ENCODE assay signal across 19 cellular contexts in genomic region chr2:231186325-231186724, GRCh38. TPM values are rescaled to one million over a fixed set of nuclear protein-coding genes. Genes with fewer than 3 reads are reported as not detected.
DNase-seq lines count a peak whose midpoint lies in the region; ATAC-seq and TF ChIP-seq lines count a peak whose summit lies in the region.
"Had no signal": no experiment of that assay in that cellular context is flagged by ENCODE, and none has a peak within 500 bp of the region (broad histone marks: within the 10 kb centered on the region; RNA-seq: fewer than 3 reads in every experiment).

No MANE protein-coding gene starts in this region.

- TF ChIP-seq CTCF in heart left ventricle (IDR thresholded peaks at IDR 0.05) (no peak), coronary artery (IDR thresholded peaks at IDR 0.05) (no peak), upper lobe of left lung (IDR thresholded peaks at IDR 0.05) (no peak), WTC11 (IDR thresholded peaks at IDR 0.05) (no peak), glutamatergic neuron (IDR thresholded peaks at IDR 0.05; ENCODE audit: partially characterized antibody, unreplicated experiment) (no peak)

- peak overlapping the region; percentile 34 for H4K91ac ChIP-seq in neuronal stem cell (ENCODE audit: low read depth, low read length, poor library complexity)

- peaks cover 9 to 73% (median 41%) of the 10 kb centered on the region in 12 donors for H3K4me1 ChIP-seq in heart left ventricle
- H3K4me1 ChIP-seq in neuronal stem cell (ENCODE audit: control insufficient read depth in 2 of 2, insufficient read depth in 1 of 2, low read depth in 1 of 2, low read length in 2 of 2), result peaks cover 4 to 12% of the 10 kb centered on the region in 2 donors
- H3K4me1 ChIP-seq in upper lobe of left lung, result peaks cover 31 to 46% (median 39%) of the 10 kb centered on the region in 4 donors

- H2BK15ac ChIP-seq in neuronal stem cell (ENCODE audit: low read length), result peak overlapping the region; percentile 60

- ATAC-seq in heart left ventricle (no peak), left ventricle myocardium superior (no peak), upper lobe of left lung (ENCODE audit: low FRiP score in 2 of 2) (no peak), WTC11 (no peak)
- ATAC-seq: CD8-positive, alpha-beta T cell; HCT116; K562 had no signal

- H3K36me3 Mint-ChIP-seq in WTC11, result no peaks in the 10 kb centered on the region
- no peaks in the 10 kb centered on the region for H3K36me3 Mint-ChIP-seq in glutamatergic neuron (ENCODE audit: unreplicated experiment)
- H3K36me3 Mint-ChIP-seq: CD8-positive, alpha-beta T cell had no signal

- H3K27ac Mint-ChIP-seq in WTC11 (no peak overlapping the region), glutamatergic neuron (ENCODE audit: unreplicated experiment) (no peak overlapping the region)
- H3K27ac Mint-ChIP-seq: CD8-positive, alpha-beta T cell had no signal

- peak overlapping the region in 11 of 12 donors; percentile 40 to 95 (median 58) for H3K27ac ChIP-seq in heart left ventricle
- H3K27ac ChIP-seq in coronary artery, result peak overlapping the region; percentile 71 to 97
- H3K27ac ChIP-seq in neuronal stem cell (replicated peaks; ENCODE audit: low read length), result no peak overlapping the region
- H3K27ac ChIP-seq in upper lobe of left lung, result peak overlapping the region in 3 of 4 donors; percentile 37 to 55 (median 47)
- H3K27ac ChIP-seq: HL-60 had no signal

- 0 out of 2 replicates have a peak, but pooled peaks cover 4% of the 10 kb centered on the region for H3K9me3 Mint-ChIP-seq in WTC11
- peaks cover 2% of the 10 kb centered on the region for H3K9me3 Mint-ChIP-seq in glutamatergic neuron (ENCODE audit: unreplicated experiment)
- H3K9me3 Mint-ChIP-seq: CD8-positive, alpha-beta T cell had no signal

- H3K36me3 ChIP-seq in heart left ventricle (no peaks in the 10 kb centered on the region), neuronal stem cell (replicated peaks in 1 of 2; ENCODE audit: control insufficient read depth in 2 of 2, insufficient read depth in 2 of 2, low read length in 2 of 2) (no peaks in the 10 kb centered on the region), upper lobe of left lung (no peaks in the 10 kb centered on the region)

- H3K27me3 Mint-ChIP-seq in WTC11 (ENCODE audit: low read depth) (no peaks in the 10 kb centered on the region), glutamatergic neuron (ENCODE audit: unreplicated experiment) (peaks cover 3% of the 10 kb centered on the region)

- H3K4me3 Mint-ChIP-seq in WTC11, result no peak overlapping the region
- no peak overlapping the region for H3K4me3 Mint-ChIP-seq in glutamatergic neuron (ENCODE audit: unreplicated experiment)
- H3K4me3 Mint-ChIP-seq: CD8-positive, alpha-beta T cell had no signal

- no peak overlapping the region for H3K4me3 ChIP-seq in heart left ventricle
- H3K4me3 ChIP-seq in coronary artery, result no peak overlapping the region
- H3K4me3 ChIP-seq in neuronal stem cell (ENCODE audit: low read length in 2 of 2), result peak overlapping the region in 1 of 2 donors; percentile 41
- H3K4me3 ChIP-seq in upper lobe of left lung, result no peak overlapping the region
- H3K4me3 ChIP-seq: K562 had no signal

- no peaks in the 10 kb centered on the region for H3K9me3 ChIP-seq in heart left ventricle
- no peaks in the 10 kb centered on the region for H3K9me3 ChIP-seq in neuronal stem cell (replicated peaks in 1 of 2; ENCODE audit: control insufficient read depth in 2 of 2, insufficient read depth in 1 of 2, low read depth in 1 of 2, low read length in 2 of 2)
- H3K9me3 ChIP-seq in upper lobe of left lung, result no peaks in the 10 kb centered on the region

- H2BK120ac ChIP-seq in neuronal stem cell (ENCODE audit: low read depth, low read length), result no peak overlapping the region

- no peak overlapping the region for H2AFZ ChIP-seq in neuronal stem cell (ENCODE audit: low read length)

- H3K27me3 ChIP-seq in heart left ventricle, result peaks cover 0 to 6% (median 0%) of the 10 kb centered on the region in 9 donors
- H3K27me3 ChIP-seq in neuronal stem cell (ENCODE audit: control insufficient read depth in 3 of 3, insufficient read depth in 3 of 3, low read depth in 1 of 3, low read length in 3 of 3), result peaks cover 0 to 5% (median 2%) of the 10 kb centered on the region in 3 experiments
- no peaks in the 10 kb centered on the region for H3K27me3 ChIP-seq in upper lobe of left lung

- DNase-seq in heart left ventricle (no peak), left ventricle myocardium superior (no peak), coronary artery (ENCODE audit: low spot score) (peak; percentile 46), neuronal stem cell (ENCODE audit: low spot score) (no peak), upper lobe of left lung (no peak), WTC11 (ENCODE audit: low spot score) (no peak), glutamatergic neuron (no peak)
- DNase-seq in activated naive CD4-positive, alpha-beta T cell treated with Interleukin-2 at 50 U/mL for 16 hours, result no peak
- DNase-seq: 8988T; CD8-positive, alpha-beta T cell; DND-41; NCI-H1417 treated with DMSO at 0.1 percent for 48 hours; NCI-H1930; NCI-H2171; NCI-H446; NCI-H69 had no signal

- no peak overlapping the region for H2BK12ac ChIP-seq in neuronal stem cell (ENCODE audit: low read length)

- CTCF ChIA-PET in WTC11 (lab: Charles Lee), result interaction anchor here (1.7 kb wide), 1 partner anchor 226 kb away, joined by 4 read pairs; no protein-coding TSS in a partner anchor

- no peak overlapping the region for H3K9ac ChIP-seq in neuronal stem cell (ENCODE audit: low read depth, low read length, poor library complexity)

- peak overlapping the region; percentile 35 for H3K18ac ChIP-seq in neuronal stem cell (ENCODE audit: low read length)

- H3K4me1 Mint-ChIP-seq in WTC11 (peaks cover 30% of the 10 kb centered on the region), glutamatergic neuron (ENCODE audit: low read depth, unreplicated experiment) (no peaks in the 10 kb centered on the region)

- TF ChIP-seq POLR2A in heart left ventricle (IDR thresholded peaks at IDR 0.05) (no peak), upper lobe of left lung (IDR thresholded peaks at IDR 0.05) (no peak)

- H3K4ac ChIP-seq in neuronal stem cell (ENCODE audit: low read length), result no peak overlapping the region

- no peak overlapping the region for H4K8ac ChIP-seq in neuronal stem cell (ENCODE audit: low read depth, low read length)

- no peak for TF ChIP-seq EP300 in upper lobe of left lung (IDR thresholded peaks at IDR 0.05)

- no peak overlapping the region for H3K14ac ChIP-seq in neuronal stem cell (ENCODE audit: low read length)

- no peak overlapping the region for H2BK5ac ChIP-seq in neuronal stem cell (ENCODE audit: low read length)

- intact Hi-C loops in heart left ventricle (cut with DNase I), result no loop called here
- intact Hi-C loops in left ventricle myocardium superior (cut with micrococcal nuclease), result no loop called here

- no peak overlapping the region for H3K4me2 ChIP-seq in neuronal stem cell (ENCODE audit: insufficient read depth, low read length, poor library complexity, severe bottlenecking)

- WGBS in heart left ventricle, 4 donors, result 73 to 96% (median 91%) methylated on average over 7 of the region's 7 CpGs
- WGBS in neuronal stem cell (ENCODE audit: extremely low coverage in 2 of 2, insufficient read length in 2 of 2, insufficient replicate concordance in 1 of 2), 2 donors, result no CpG with 5 or more reads among the region's 7 CpGs
- WGBS in upper lobe of left lung, 2 donors, result 83 to 91% methylated on average over 6 to 7 of the region's 7 CpGs

- H3K79me1 ChIP-seq in neuronal stem cell (ENCODE audit: low read depth, low read length), result no peaks in the 10 kb centered on the region

- no peak overlapping the region for H3K23ac ChIP-seq in neuronal stem cell (ENCODE audit: low read depth, low read length, poor library complexity)

- POLR2A ChIA-PET in WTC11 (lab: Charles Lee), result no interaction called here

- H2AK5ac ChIP-seq in neuronal stem cell (ENCODE audit: low read depth, low read length), result no peak overlapping the region

TF ChIP-seq in WTC11, 78 proteins besides CTCF, POLR2A, EP300 and RAD21 (continues in another document):
- TF ChIP-seq, protein P1, sequence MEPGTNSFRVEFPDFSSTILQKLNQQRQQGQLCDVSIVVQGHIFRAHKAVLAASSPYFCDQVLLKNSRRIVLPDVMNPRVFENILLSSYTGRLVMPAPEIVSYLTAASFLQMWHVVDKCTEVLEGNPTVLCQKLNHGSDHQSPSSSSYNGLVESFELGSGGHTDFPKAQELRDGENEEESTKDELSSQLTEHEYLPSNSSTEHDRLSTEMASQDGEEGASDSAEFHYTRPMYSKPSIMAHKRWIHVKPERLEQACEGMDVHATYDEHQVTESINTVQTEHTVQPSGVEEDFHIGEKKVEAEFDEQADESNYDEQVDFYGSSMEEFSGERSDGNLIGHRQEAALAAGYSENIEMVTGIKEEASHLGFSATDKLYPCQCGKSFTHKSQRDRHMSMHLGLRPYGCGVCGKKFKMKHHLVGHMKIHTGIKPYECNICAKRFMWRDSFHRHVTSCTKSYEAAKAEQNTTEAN (CRISPR knock-in tag; IDR thresholded peaks at IDR 0.05), result no peak
- TF ChIP-seq ZNF317 (CRISPR knock-in tag; IDR thresholded peaks at IDR 0.05; ENCODE audit: borderline replicate concordance, low read depth) (no peak), ZNF219 (CRISPR knock-in tag; IDR thresholded peaks at IDR 0.05; ENCODE audit: borderline replicate concordance) (no peak)
- TF ChIP-seq, protein P2, sequence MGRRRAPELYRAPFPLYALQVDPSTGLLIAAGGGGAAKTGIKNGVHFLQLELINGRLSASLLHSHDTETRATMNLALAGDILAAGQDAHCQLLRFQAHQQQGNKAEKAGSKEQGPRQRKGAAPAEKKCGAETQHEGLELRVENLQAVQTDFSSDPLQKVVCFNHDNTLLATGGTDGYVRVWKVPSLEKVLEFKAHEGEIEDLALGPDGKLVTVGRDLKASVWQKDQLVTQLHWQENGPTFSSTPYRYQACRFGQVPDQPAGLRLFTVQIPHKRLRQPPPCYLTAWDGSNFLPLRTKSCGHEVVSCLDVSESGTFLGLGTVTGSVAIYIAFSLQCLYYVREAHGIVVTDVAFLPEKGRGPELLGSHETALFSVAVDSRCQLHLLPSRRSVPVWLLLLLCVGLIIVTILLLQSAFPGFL (CRISPR knock-in tag; IDR thresholded peaks at IDR 0.05; ENCODE audit: borderline replicate concordance), result no peak

RNA-seq across cellular contexts. Expression of gene ARMC9, which starts 12.1 kb away (rescaled TPM):
- total RNA-seq in heart left ventricle, result 1 to 10 TPM; 1.3 to 4.7 (median 3.4) TPM
- polyA plus RNA-seq in heart left ventricle, result 1 to 10 TPM in 1 of 2 donors, under 1 TPM in 1; 0.95 to 2.4 TPM
- total RNA-seq in left ventricle myocardium superior, result 2.3 TPM
- 24.2 TPM for polyA plus RNA-seq in neuronal stem cell (2013, experiment 1 of 2)
- polyA plus RNA-seq in neuronal stem cell (2013, experiment 2 of 2), result 22.8 TPM
- total RNA-seq in upper lobe of left lung, result 100 to 1,000 TPM in 1 of 6 donors, 10 to 100 TPM in 5; 26.7 to 145 (median 61.0) TPM
- total RNA-seq in WTC11 (2021), result 34.5 to 37.5 TPM (median 34.9 TPM) in 3 replicates
- 19.3 TPM for total RNA-seq in glutamatergic neuron (ENCODE audit: unreplicated experiment)
